Comparison of ENCODE assay signal across 11 cellular contexts in genomic region chr3:45644467-45645201, GRCh38. TPM values are rescaled to one million over a fixed set of nuclear protein-coding genes. Genes with fewer than 3 reads are reported as not detected.
DNase-seq lines count a peak whose midpoint lies in the region; ATAC-seq, FAIRE-seq and TF ChIP-seq lines count a peak whose summit lies in the region.
"Had no signal": no experiment of that assay in that cellular context is flagged by ENCODE, and none has a peak within 500 bp of the region (broad histone marks: within the 10 kb centered on the region; RNA-seq: fewer than 3 reads in every experiment).

No MANE protein-coding gene starts in this region.

- H3K9me3 ChIP-seq in breast epithelium, result no peaks in the 10 kb centered on the region
- H3K9me3 ChIP-seq in lung (ENCODE audit: control insufficient read depth in 2 of 2, insufficient read depth in 1 of 2, low read length in 1 of 2), result no peaks in the 10 kb centered on the region

- H3K36me3 ChIP-seq in breast epithelium, result no peaks in the 10 kb centered on the region
- H3K36me3 ChIP-seq in lung (ENCODE audit: control insufficient read depth in 2 of 2, insufficient read depth in 2 of 2, low read length in 2 of 2), result peaks cover 0 to 3% of the 10 kb centered on the region in 2 donors

- no peak for TF ChIP-seq POLR2A in breast epithelium (IDR thresholded peaks at IDR 0.05)

- no peak for FAIRE-seq in HTR-8/SVneo (lab: Jason Lieb, UNC)

- TF ChIP-seq CTCF in AG04449 (IDR thresholded peaks at IDR 0.05; ENCODE audit: insufficient read depth, low read length, missing control alignments), result no peak
- TF ChIP-seq CTCF in breast epithelium (IDR thresholded peaks at IDR 0.05), result no peak
- no peak for TF ChIP-seq CTCF in lung (IDR thresholded peaks at IDR 0.05; ENCODE audit: control extremely low read depth, extremely low read depth)

- WGBS in lung, 2 donors, result 50 to 56% methylated on average over 12 of the region's 12 CpGs

- CTCF ChIA-PET in AG04449 (lab: Yijun Ruan, JAX), result interaction anchor here (1.1 to 7.3 kb wide), 6 partner anchors 9 to 135 kb away, joined by 3 to 68 read pairs (median 8); no protein-coding TSS in a partner anchor

- ATAC-seq in lung (ENCODE audit: insufficient read depth, low FRiP score), result no peak

- H3K27me3 ChIP-seq in breast epithelium, result no peaks in the 10 kb centered on the region
- no peaks in the 10 kb centered on the region for H3K27me3 ChIP-seq in lung (ENCODE audit: control insufficient read depth, insufficient read depth)

- POLR2A ChIA-PET in AG04449 (lab: Yijun Ruan, JAX), result interaction anchor here (0.5 to 2.4 kb wide), 8 partner anchors 9 to 48 kb away, joined by 3 to 13 read pairs (median 4); partner anchors contain the start of gene SACM1L

- H3K4me1 Mint-ChIP-seq in activated T-cell treated with anti-CD3 and anti-CD28 coated beads, Interleukin-2, amount 50 U/mL, for 24 hours (ENCODE audit: low read depth), result peaks cover 6% of the 10 kb centered on the region

- H3K27ac Mint-ChIP-seq in activated T-cell treated with anti-CD3 and anti-CD28 coated beads, Interleukin-2, amount 50 U/mL, for 24 hours, result no peak overlapping the region
- H3K27ac Mint-ChIP-seq: activated T-helper 1 cell treated with anti-CD3 and anti-CD28 coated beads, Interleukin-12 subunit alpha, Interleukin-12 subunit beta, Interleukin-2, Interleukin-4 antibody, amounts not matched to agents 30 ng/mL and 10 ng/mL and 1 ng/mL, durations not matched to agents 14 hours and 24 hours and 36 hours had no signal

- H3K4me3 ChIP-seq in AG04449 (ENCODE audit: low read depth, low read length) (no peak overlapping the region), breast epithelium (no peak overlapping the region), lung (no peak overlapping the region)
- H3K4me3 ChIP-seq: SK-N-MC had no signal

- H3K9me3 Mint-ChIP-seq in activated T-cell treated with anti-CD3 and anti-CD28 coated beads, Interleukin-2, amount 50 U/mL, for 24 hours, result peaks cover 9% of the 10 kb centered on the region

- intact Hi-C loops in breast epithelium (cut with DNase I; ENCODE audit: low total_unique reads), result loop anchor here (10.0 kb wide), 1 partner anchor 50 kb away; the partner anchor contains the start of gene LIMD1

- H3K4me1 ChIP-seq in breast epithelium (peaks cover 0 to 6% of the 10 kb centered on the region in 2 donors), lung (ENCODE audit: control insufficient read depth in 2 of 2, insufficient read depth in 2 of 2, low read length in 2 of 2) (peaks cover 22 to 45% of the 10 kb centered on the region in 2 donors)

- H3K27ac ChIP-seq in breast epithelium (peak overlapping the region; percentile 46 to 77), lung (ENCODE audit: low read depth in 1 of 2, low read length in 1 of 2) (peak overlapping the region in 1 of 2 donors; percentile 57)
- H3K27ac ChIP-seq: SK-N-MC had no signal

- no peaks in the 10 kb centered on the region for H3K27me3 Mint-ChIP-seq in activated T-cell treated with anti-CD3 and anti-CD28 coated beads, Interleukin-2, amount 50 U/mL, for 24 hours

- DNase-seq in AG04449 (ENCODE audit: low read depth, low spot score) (peak; percentile 81), HTR-8/SVneo (ENCODE audit: insufficient read length, low spot score) (peak; percentile 69), breast epithelium (ENCODE audit: low spot score in 2 of 2) (no peak), lung (ENCODE audit: low spot score) (peak; percentile 51), NOMO-1 treated with dmso at 0.1 percent for 144 hours (lab: John Stamatoyannopoulos, UW; ENCODE audit: unreplicated experiment) (no peak), NCI-H1694 treated with DMSO at 0.1 percent for 48 hours (lab: John Stamatoyannopoulos, UW) (no peak)
- DNase-seq in activated T-cell treated with anti-CD3 and anti-CD28 coated beads, Interleukin-2, amount 50 U/mL, for 24 hours, result no peak
- DNase-seq in activated naive CD4-positive, alpha-beta T cell treated with Interleukin-2 at 50 U/mL for 16 hours, result no peak
- DNase-seq: stimulated activated CD4-positive, alpha-beta T cell treated with anti-CD3 and anti-CD28 coated beads, Interleukin-4, amount 100 ng/mL, for 4 hours had no signal

- H3K36me3 Mint-ChIP-seq in activated T-cell treated with anti-CD3 and anti-CD28 coated beads, Interleukin-2, amount 50 U/mL, for 24 hours (ENCODE audit: low read depth), result peaks cover 43% of the 10 kb centered on the region

- no peak overlapping the region for H3K4me3 Mint-ChIP-seq in activated T-cell treated with anti-CD3 and anti-CD28 coated beads, Interleukin-2, amount 50 U/mL, for 24 hours
- H3K4me3 Mint-ChIP-seq: activated T-helper 1 cell treated with anti-CD3 and anti-CD28 coated beads, Interleukin-12 subunit alpha, Interleukin-12 subunit beta, Interleukin-2, Interleukin-4 antibody, amounts not matched to agents 30 ng/mL and 10 ng/mL and 1 ng/mL, durations not matched to agents 14 hours and 24 hours and 36 hours had no signal

RNA-seq across cellular contexts. Expression of gene SACM1L, which starts 44.6 kb away (rescaled TPM):
- 10 to 100 TPM; 49.3 to 84.7 (median 61.3) TPM for total RNA-seq in breast epithelium
- 100 to 1,000 TPM in 1 of 2 donors, 10 to 100 TPM in 1; 53.3 to 117 TPM for total RNA-seq in lung
- 10 to 100 TPM; 23.3 to 34.2 TPM for polyA plus RNA-seq in lung

RNA-seq across cellular contexts. Expression of gene LIMD1, which starts 50.1 kb away (rescaled TPM):
- total RNA-seq in breast epithelium (10 to 100 TPM; 23.0 to 25.9 (median 25.8) TPM), lung (100 to 1,000 TPM in 1 of 2 donors, 10 to 100 TPM in 1; 70.0 to 123 TPM)
- polyA plus RNA-seq in lung, result 10 to 100 TPM in 1 of 2 donors, 1 to 10 TPM in 1; 9.3 to 18.5 TPM

Comparison
In these comparisons a context has a peak if more than half of its experiments do, and no peak if none do; other contexts are left out.
1. DNase-seq: peak in AG04449 (single experiment), HTR-8/SVneo (single experiment) and lung (single experiment); none in breast epithelium (0 of 2), activated T-cell treated with anti-CD3 and anti-CD28 coated beads, Interleukin-2, amount 50 U/mL, for 24 hours (single experiment), activated naive CD4-positive, alpha-beta T cell treated with Interleukin-2 at 50 U/mL for 16 hours (single experiment), NOMO-1 treated with dmso at 0.1 percent for 144 hours (single experiment) and NCI-H1694 treated with DMSO at 0.1 percent for 48 hours (single experiment).